ENCODE assay signal across 17 cellular contexts in genomic region chr5:128984480-128984879, GRCh38. TPM values are rescaled to one million over a fixed set of nuclear protein-coding genes. Genes with fewer than 3 reads are reported as not detected.
A peak's percentile ranks its signal among the peaks of the same experiment; 100 is the strongest.
DNase-seq lines count a peak whose midpoint lies in the region; ATAC-seq, FAIRE-seq and TF ChIP-seq lines count a peak whose summit lies in the region.
"Had no signal": no experiment of that assay in that cellular context is flagged by ENCODE, and none has a peak within 500 bp of the region (broad histone marks: within the 10 kb centered on the region; RNA-seq: fewer than 3 reads in every experiment).

No MANE protein-coding gene starts in this region.

- H4K20me1 ChIP-seq in astrocyte (ENCODE audit: insufficient read depth, low read length): no peaks in the 10 kb centered on the region
- H4K20me1 ChIP-seq: BLaER1 had no signal

- H3K4me3 ChIP-seq in H7 (ENCODE audit: insufficient read depth, low read depth, low read length) (no peak overlapping the region), astrocyte (ENCODE audit: insufficient read depth, low read depth, low read length) (no peak overlapping the region), iPS-18a (ENCODE audit: low read length) (peak overlapping the region; percentile 27), mesendoderm (ENCODE audit: low read length) (no peak overlapping the region)
- H3K4me3 ChIP-seq: BLaER1 had no signal

- no peak overlapping the region for H3K4me3 Mint-ChIP-seq in astrocyte (ENCODE audit: unreplicated experiment)
- H3K4me3 Mint-ChIP-seq: CD14-positive monocyte; CD4-positive, alpha-beta memory T cell had no signal

- no peak for FAIRE-seq in astrocyte (lab: Jason Lieb, UNC)
- FAIRE-seq: H54 had no signal

- no peak overlapping the region for H4K8ac ChIP-seq in mesendoderm (ENCODE audit: low read depth, low read length)

- no peak overlapping the region for H2BK15ac ChIP-seq in mesendoderm (replicated peaks; ENCODE audit: low read depth)

- H3K27ac ChIP-seq in astrocyte (ENCODE audit: low read depth, low read length) (no peak overlapping the region), iPS-18a (ENCODE audit: low read length) (peak overlapping the region; percentile 67), mesendoderm (ENCODE audit: low read depth, low read length) (no peak overlapping the region)
- H3K27ac ChIP-seq: BLaER1 had no signal

- H3K36me3 ChIP-seq in H7 (replicated peaks; ENCODE audit: control insufficient read depth, insufficient read depth, low read length): no peaks in the 10 kb centered on the region
- H3K36me3 ChIP-seq in astrocyte (ENCODE audit: insufficient read depth, low read length): no peaks in the 10 kb centered on the region
- H3K36me3 ChIP-seq in iPS-18a (ENCODE audit: control insufficient read depth, low read depth, low read length): no peaks in the 10 kb centered on the region
- H3K36me3 ChIP-seq in mesendoderm (ENCODE audit: control insufficient read depth, insufficient read depth, low read length): no peaks in the 10 kb centered on the region
- H3K36me3 ChIP-seq: BLaER1 had no signal

- no peak overlapping the region for H3K4ac ChIP-seq in mesendoderm (ENCODE audit: low read depth, low read length)

- ATAC-seq in HG03571 (IDR thresholded peaks at IDR 0.05; ENCODE audit: unreplicated experiment) (no peak), sciatic nerve (no peak)

- no peak overlapping the region for H2AFZ ChIP-seq in astrocyte (ENCODE audit: low read depth, low read length)

- H3K18ac ChIP-seq in mesendoderm (ENCODE audit: low read length): no peak overlapping the region

- no peak overlapping the region for H2BK120ac ChIP-seq in mesendoderm (ENCODE audit: low read depth, low read length)

- H3K27me3 ChIP-seq in H7 (ENCODE audit: control insufficient read depth, insufficient read depth, low read length) (no peaks in the 10 kb centered on the region), astrocyte (ENCODE audit: insufficient read depth, low read length) (no peaks in the 10 kb centered on the region), iPS-18a (ENCODE audit: control insufficient read depth, insufficient read depth, low read length) (no peaks in the 10 kb centered on the region), mesendoderm (ENCODE audit: insufficient read depth, low read length, poor library complexity) (no peaks in the 10 kb centered on the region)
- H3K27me3 ChIP-seq: BLaER1 had no signal

- no peak overlapping the region for H4K5ac ChIP-seq in mesendoderm (ENCODE audit: low read length)

- no peaks in the 10 kb centered on the region for H3K9me3 Mint-ChIP-seq in astrocyte (ENCODE audit: unreplicated experiment)
- H3K9me3 Mint-ChIP-seq: CD4-positive, alpha-beta memory T cell had no signal

- H3K9ac ChIP-seq in astrocyte (ENCODE audit: low read length): no peak overlapping the region
- peak overlapping the region; percentile 27 for H3K9ac ChIP-seq in iPS-18a (ENCODE audit: low read length)
- H3K9ac ChIP-seq in mesendoderm (ENCODE audit: low read length): no peak overlapping the region
- H3K9ac ChIP-seq: BLaER1 had no signal

- intact Hi-C loops in sciatic nerve (cut with DNase I): no loop called here

- H3K4me1 Mint-ChIP-seq in astrocyte (ENCODE audit: low read depth, unreplicated experiment): peaks cover 13% of the 10 kb centered on the region
- H3K4me1 Mint-ChIP-seq: CD14-positive monocyte; CD4-positive, alpha-beta memory T cell had no signal

- no peaks in the 10 kb centered on the region for H3K79me2 ChIP-seq in astrocyte (ENCODE audit: insufficient read depth, low read length)
- no peaks in the 10 kb centered on the region for H3K79me2 ChIP-seq in mesendoderm (ENCODE audit: control insufficient read depth, insufficient read depth, low read length)

- H3K36me3 Mint-ChIP-seq in astrocyte (ENCODE audit: low read depth, unreplicated experiment): no peaks in the 10 kb centered on the region
- H3K36me3 Mint-ChIP-seq: CD14-positive monocyte; CD4-positive, alpha-beta memory T cell had no signal

- no peak overlapping the region for H3K56ac ChIP-seq in mesendoderm (ENCODE audit: low read length)

- H3K4me1 ChIP-seq in astrocyte (ENCODE audit: insufficient read depth, low read length): no peaks in the 10 kb centered on the region
- peaks cover 17% of the 10 kb centered on the region for H3K4me1 ChIP-seq in iPS-18a (ENCODE audit: control insufficient read depth, low read depth, low read length)
- H3K4me1 ChIP-seq in mesendoderm (ENCODE audit: control insufficient read depth, low read depth, low read length): peaks cover 3% of the 10 kb centered on the region
- H3K4me1 ChIP-seq: BLaER1 had no signal

- WGBS in mesendoderm (ENCODE audit: extremely low coverage, insufficient coverage, low lambda C conversion rate): no CpG with 5 or more reads among the region's 1 CpG

- H2BK5ac ChIP-seq in mesendoderm (ENCODE audit: low read length): no peak overlapping the region

- H3K27me3 Mint-ChIP-seq in astrocyte (ENCODE audit: low read depth, unreplicated experiment): no peaks in the 10 kb centered on the region
- H3K27me3 Mint-ChIP-seq: CD4-positive, alpha-beta memory T cell had no signal

- DNase-seq in H7 (peak; percentile 10), astrocyte (ENCODE audit: low read depth) (no peak), mesendoderm (peak; percentile 16), NCI-H82 treated with DMSO at 0.1 percent for 48 hours (lab: John Stamatoyannopoulos, UW; ENCODE audit: unreplicated experiment) (no peak), sciatic nerve (ENCODE audit: low spot score) (no peak), foreskin melanocyte (no peak)
- DNase-seq: 8988T; CD4-positive, alpha-beta memory T cell; DMS79 treated with DMSO at 0.1 percent for 48 hours; GF-D8 had no signal

- H3K4me2 ChIP-seq in astrocyte (ENCODE audit: low read length): no peak overlapping the region
- H3K4me2 ChIP-seq in mesendoderm (ENCODE audit: low read length): no peak overlapping the region
- H3K4me2 ChIP-seq: BLaER1 had no signal

- peak overlapping the region; percentile 8 for H3K27ac Mint-ChIP-seq in astrocyte (ENCODE audit: unreplicated experiment)
- H3K27ac Mint-ChIP-seq: CD14-positive monocyte; CD4-positive, alpha-beta memory T cell had no signal

- no peaks in the 10 kb centered on the region for H3K9me3 ChIP-seq in astrocyte (ENCODE audit: insufficient read depth, low read depth, low read length)
- H3K9me3 ChIP-seq in iPS-18a (ENCODE audit: control insufficient read depth, low read depth, low read length): no peaks in the 10 kb centered on the region
- H3K9me3 ChIP-seq: BLaER1 had no signal

- H3K23ac ChIP-seq in mesendoderm (ENCODE audit: low read length): no peak overlapping the region

- H3K79me1 ChIP-seq in mesendoderm (ENCODE audit: low read length): no peaks in the 10 kb centered on the region

- no peak for TF ChIP-seq CTCF in astrocyte (IDR thresholded peaks at IDR 0.05; ENCODE audit: insufficient read depth, low read depth, low read length)

- no peak overlapping the region for H2AK5ac ChIP-seq in mesendoderm (ENCODE audit: low read length)

RNA-seq across cellular contexts. Expression of gene SLC27A6, which starts 19.2 kb away (rescaled TPM):
- 0.78 and 0.83 TPM in 2 replicates for total RNA-seq in H7 (2014; rRNA removed; shearing (Covaris generic))
- total RNA-seq in astrocyte (0.17 and 0.39 TPM in 2 replicates), sciatic nerve (57.2 TPM)
- polyA plus RNA-seq in mesendoderm (2013, experiment 1 of 2): 1.7 TPM
- polyA plus RNA-seq in mesendoderm (2013, experiment 2 of 2): 1.9 TPM
- total RNA-seq: A673; CD4-positive, alpha-beta memory T cell; HT-29 had no signal
- polyA plus RNA-seq: CD14-positive monocyte; CD4-positive, alpha-beta memory T cell had no signal

Comparison
In these comparisons a context has a peak if more than half of its experiments do, and no peak if none do; other contexts are left out.
1. DNase-seq: peak in H7 (single experiment) and mesendoderm (single experiment); none in astrocyte (single experiment), NCI-H82 treated with DMSO at 0.1 percent for 48 hours (single experiment), sciatic nerve (single experiment) and foreskin melanocyte (single experiment).
2. RNA of gene SLC27A6, which starts 19.2 kb away (total RNA-seq): 57.2 TPM in sciatic nerve (single experiment); 0.78 to 0.83 TPM in H7 and 0.17 to 0.39 TPM in astrocyte; every median in the first group is over 10 times any median in the second.